Comparison of ENCODE assay signal across 10 cellular contexts in genomic region chr22:28810839-28811491, GRCh38. TPM values are rescaled to one million over a fixed set of nuclear protein-coding genes. Genes with fewer than 3 reads are reported as not detected.
A peak's percentile ranks its signal among the peaks of the same experiment; 100 is the strongest.
DNase-seq lines count a peak whose midpoint lies in the region; ATAC-seq and TF ChIP-seq lines count a peak whose summit lies in the region.
"Had no signal": no experiment of that assay in that cellular context is flagged by ENCODE, and none has a peak within 500 bp of the region (broad histone marks: within the 10 kb centered on the region; RNA-seq: fewer than 3 reads in every experiment).

No MANE protein-coding gene starts in this region.

- H3K4me3 Mint-ChIP-seq in activated CD8-positive, alpha-beta memory T cell treated with anti-CD3 and anti-CD28 coated beads, Interleukin-2, amount 10 ng/mL, durations not matched to agents 7 days and 5 days = peak overlapping the region; percentile 70
- H3K4me3 Mint-ChIP-seq in activated B cell treated with CpG ODN at 0.5 μM for 24 hours = peak overlapping the region; percentile 65

- no peaks in the 10 kb centered on the region for H3K9me3 Mint-ChIP-seq in activated CD8-positive, alpha-beta memory T cell treated with anti-CD3 and anti-CD28 coated beads, Interleukin-2, amount 10 ng/mL, durations not matched to agents 7 days and 5 days (ENCODE audit: low read depth)
- H3K9me3 Mint-ChIP-seq in activated B cell treated with CpG ODN at 0.5 μM for 24 hours = no peaks in the 10 kb centered on the region

- 40 to 55% (median 46%) methylated on average over 12 of the region's 12 CpGs for WGBS in stomach, 5 donors

- no peaks in the 10 kb centered on the region for H3K27me3 Mint-ChIP-seq in activated CD8-positive, alpha-beta memory T cell treated with anti-CD3 and anti-CD28 coated beads, Interleukin-2, amount 10 ng/mL, durations not matched to agents 7 days and 5 days
- no peaks in the 10 kb centered on the region for H3K27me3 Mint-ChIP-seq in activated B cell treated with CpG ODN at 0.5 μM for 24 hours

- peaks cover 52% of the 10 kb centered on the region for H3K36me3 Mint-ChIP-seq in activated CD8-positive, alpha-beta memory T cell treated with anti-CD3 and anti-CD28 coated beads, Interleukin-2, amount 10 ng/mL, durations not matched to agents 7 days and 5 days
- H3K36me3 Mint-ChIP-seq in activated B cell treated with CpG ODN at 0.5 μM for 24 hours (ENCODE audit: low read depth) = peaks cover 5% of the 10 kb centered on the region

- H3K4me1 Mint-ChIP-seq in activated CD8-positive, alpha-beta memory T cell treated with anti-CD3 and anti-CD28 coated beads, Interleukin-2, amount 10 ng/mL, durations not matched to agents 7 days and 5 days = peaks cover 75% of the 10 kb centered on the region
- peaks cover 30% of the 10 kb centered on the region for H3K4me1 Mint-ChIP-seq in activated B cell treated with CpG ODN at 0.5 μM for 24 hours

- peak; percentile 81 for DNase-seq in activated CD8-positive, alpha-beta memory T cell treated with anti-CD3 and anti-CD28 coated beads, Interleukin-2, amount 10 ng/mL, durations not matched to agents 7 days and 5 days
- DNase-seq in activated CD8-positive, alpha-beta memory T cell treated with anti-CD3 and anti-CD28 coated beads, Interleukin-2, amount 50 U/mL, for 4 hours = no peak
- DNase-seq in activated B cell treated with CpG ODN at 0.5 μM for 24 hours (no peak), glomerular endothelial cell (ENCODE audit: extremely low read depth, low read depth, low spot score) (peak; percentile 39), stomach (no peak), SHP77 (lab: John Stamatoyannopoulos, UW) (no peak), middle frontal gyrus (ENCODE audit: extremely low spot score, low spot score) (no peak), hippocampal formation (lab: John Stamatoyannopoulos, UW) (no peak)
- DNase-seq: small intestine had no signal

- no peaks in the 10 kb centered on the region for H3K36me3 ChIP-seq in stomach

- CTCF ChIA-PET in activated CD8-positive, alpha-beta memory T cell treated with anti-CD3 and anti-CD28 coated beads, Interleukin-2, amount 10 ng/mL, durations not matched to agents 7 days and 5 days (lab: Charles Lee) = interaction anchor here (1.0 to 5.9 kb wide), 6 partner anchors 11 to 58 kb away, joined by 3 to 67 read pairs (median 7); partner anchors contain the start of gene XBP1
- CTCF ChIA-PET in activated B cell treated with CpG ODN at 0.5 μM for 24 hours (lab: Charles Lee) = no interaction called here

- TF ChIP-seq CTCF in activated B cell treated with CpG ODN at 0.5 μM for 24 hours (IDR thresholded peaks at IDR 0.05) (no peak), stomach (IDR thresholded peaks at IDR 0.05) (no peak)

- peak overlapping the region; percentile 92 for H3K27ac Mint-ChIP-seq in activated CD8-positive, alpha-beta memory T cell treated with anti-CD3 and anti-CD28 coated beads, Interleukin-2, amount 10 ng/mL, durations not matched to agents 7 days and 5 days
- no peak overlapping the region for H3K27ac Mint-ChIP-seq in activated B cell treated with CpG ODN at 0.5 μM for 24 hours

- H3K4me1 ChIP-seq in stomach = peaks cover 60 to 90% (median 63%) of the 10 kb centered on the region in 4 donors

- H3K9me3 ChIP-seq in stomach = no peaks in the 10 kb centered on the region
- H3K9me3 ChIP-seq: ascending aorta had no signal

- no peak for TF ChIP-seq EP300 in stomach (IDR thresholded peaks at IDR 0.05)

- ATAC-seq in activated CD8-positive, alpha-beta memory T cell treated with anti-CD3 and anti-CD28 coated beads, Interleukin-2, amount 10 ng/mL, durations not matched to agents 7 days and 5 days = peak; percentile 46
- no peak for ATAC-seq in activated B cell treated with CpG ODN at 0.5 μM for 24 hours (ENCODE audit: low read depth)

- H3K27me3 ChIP-seq in stomach = no peaks in the 10 kb centered on the region
- H3K27me3 ChIP-seq: ascending aorta had no signal

- no peak for TF ChIP-seq POLR2A in stomach (IDR thresholded peaks at IDR 0.05)

- peak overlapping the region; percentile 79 to 90 (median 87) for H3K27ac ChIP-seq in stomach

- POLR2A ChIA-PET in activated B cell treated with CpG ODN at 0.5 μM for 24 hours (lab: Charles Lee) = interaction anchor here (3.7 kb wide), 1 partner anchor 12 kb away, joined by 32 read pairs; the partner anchor contains the start of gene XBP1

- intact Hi-C loops in activated B cell treated with CpG ODN at 0.5 μM for 24 hours (cut with micrococcal nuclease) (no loop called here), stomach (cut with DNase I; ENCODE audit: low total_unique reads) (no loop called here)

- H3K4me3 ChIP-seq in stomach = no peak overlapping the region
- H3K4me3 ChIP-seq: ascending aorta had no signal

RNA-seq across cellular contexts. Expression of gene XBP1, which starts 10.6 kb away (rescaled TPM):
- 100 to 1,000 TPM; 139 to 141 TPM for total RNA-seq in activated CD8-positive, alpha-beta memory T cell treated with anti-CD3 and anti-CD28 coated beads, Interleukin-2, amount 10 ng/mL, durations not matched to agents 7 days and 5 days
- total RNA-seq in activated B cell treated with CpG ODN at 0.5 μM for 24 hours (57.7 and 67.3 TPM in 2 replicates), glomerular endothelial cell (92.4 and 125 TPM in 2 replicates), stomach (100 to 1,000 TPM; 134 to 612 (median 387) TPM)
- 100 to 1,000 TPM; 193 to 230 (median 214) TPM for polyA plus RNA-seq in stomach

RNA-seq across cellular contexts. Expression of gene CCDC117, which starts 38.5 kb away (rescaled TPM):
- total RNA-seq in activated CD8-positive, alpha-beta memory T cell treated with anti-CD3 and anti-CD28 coated beads, Interleukin-2, amount 10 ng/mL, durations not matched to agents 7 days and 5 days = 10 to 100 TPM; 35.5 to 42.4 TPM
- total RNA-seq in activated B cell treated with CpG ODN at 0.5 μM for 24 hours (16.3 and 21.9 TPM in 2 replicates), glomerular endothelial cell (18.3 and 23.5 TPM in 2 replicates), stomach (10 to 100 TPM; 11.7 to 28.6 (median 16.2) TPM)
- polyA plus RNA-seq in stomach = 10 to 100 TPM in 2 of 3 donors, 1 to 10 TPM in 1; 7.1 to 15.1 (median 10.1) TPM

Comparison
In these comparisons a context has a peak if more than half of its experiments do, and no peak if none do; other contexts are left out.
1. DNase-seq: peak in activated CD8-positive, alpha-beta memory T cell treated with anti-CD3 and anti-CD28 coated beads, Interleukin-2, amount 10 ng/mL, durations not matched to agents 7 days and 5 days (single experiment) and glomerular endothelial cell (single experiment); none in activated CD8-positive, alpha-beta memory T cell treated with anti-CD3 and anti-CD28 coated beads, Interleukin-2, amount 50 U/mL, for 4 hours (single experiment), activated B cell treated with CpG ODN at 0.5 μM for 24 hours (single experiment), stomach (single experiment), SHP77 (0 of 2), middle frontal gyrus (single experiment) and hippocampal formation (0 of 2).